8 cellular contexts compared by ENCODE assay signal in the genomic region with DNA sequence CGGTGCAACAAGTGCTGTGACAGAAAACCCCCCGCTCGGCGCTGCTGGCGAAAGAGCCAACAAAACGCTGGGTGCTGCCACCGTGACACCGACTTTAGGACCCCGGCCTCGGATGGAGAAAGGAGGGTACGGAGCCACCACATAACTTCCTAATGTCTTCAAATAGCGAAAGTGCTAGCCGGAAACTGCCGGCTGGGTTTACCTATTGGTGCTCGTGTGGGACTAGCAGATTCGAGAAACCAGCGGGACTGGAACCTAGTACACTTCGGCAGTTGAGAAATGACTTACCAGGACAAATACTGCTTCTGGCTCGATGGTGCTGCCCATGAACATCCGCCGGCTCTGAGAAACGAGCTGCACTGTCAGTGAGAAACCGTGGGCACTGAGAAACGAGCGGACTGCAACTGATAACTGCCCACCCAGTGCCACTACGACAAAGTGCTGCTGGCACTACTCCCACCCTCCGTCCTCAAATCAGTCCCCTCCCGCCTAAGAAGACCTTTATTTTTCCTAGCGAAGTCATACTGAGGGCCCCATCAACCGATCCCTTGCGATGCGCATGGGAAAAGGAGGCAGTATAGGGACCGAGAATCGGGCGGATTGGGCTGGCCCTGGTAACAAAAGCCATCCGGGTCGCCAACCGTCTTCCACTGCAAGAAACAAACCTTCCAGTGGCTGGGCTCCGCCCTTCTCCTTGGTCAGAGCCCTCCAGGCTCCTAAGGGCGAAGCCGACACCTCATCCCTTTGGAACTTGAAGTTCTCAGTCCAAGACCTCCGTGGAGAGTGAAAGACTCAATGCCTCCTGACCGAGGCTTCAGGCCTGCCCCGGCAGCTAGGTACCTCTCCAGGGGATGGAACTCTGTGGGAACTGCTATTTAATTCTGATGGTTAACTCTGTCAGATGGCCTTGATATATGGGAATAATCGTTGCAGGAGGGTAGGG. TPM values are rescaled to one million over a fixed set of nuclear protein-coding genes. Genes with fewer than 3 reads are reported as not detected.
DNase-seq lines count a peak whose midpoint lies in the region; ATAC-seq and FAIRE-seq lines count a peak whose summit lies in the region.

No MANE protein-coding gene starts in this region.

- H3K27ac ChIP-seq in KOPT-K1 (ENCODE audit: low read depth, low read length, poor library complexity, severe bottlenecking): peak overlapping the region; percentile 96

- ATAC-seq in GM21619 (IDR thresholded peaks at IDR 0.05; ENCODE audit: unreplicated experiment): peak; percentile 34
- ATAC-seq in natural killer cell treated with Interleukin-12 subunit alpha and Interleukin-12 subunit beta and Interleukin-15 and Interleukin-18, amount 100 ng/mL, for 72 hours: peak; percentile 75 to 81

- H3K4me3 Mint-ChIP-seq in activated T-helper 1 cell treated with anti-CD3 and anti-CD28 coated beads, Interleukin-12 subunit alpha, Interleukin-12 subunit beta, Interleukin-2, Interleukin-4 antibody, amounts not matched to agents 30 ng/mL and 10 ng/mL and 1 ng/mL, durations not matched to agents 14 hours and 24 hours and 36 hours: peak overlapping the region; percentile 99
- peak overlapping the region; percentile 96 for H3K4me3 Mint-ChIP-seq in natural killer cell treated with Interleukin-12 subunit alpha and Interleukin-12 subunit beta and Interleukin-15 and Interleukin-18, amount 100 ng/mL, for 72 hours

- H3K36me3 ChIP-seq in KOPT-K1 (ENCODE audit: insufficient read depth, low read length): peaks cover 26% of the 10 kb centered on the region

- peaks cover 20% of the 10 kb centered on the region for H3K36me3 Mint-ChIP-seq in activated T-helper 1 cell treated with anti-CD3 and anti-CD28 coated beads, Interleukin-12 subunit alpha, Interleukin-12 subunit beta, Interleukin-2, Interleukin-4 antibody, amounts not matched to agents 30 ng/mL and 10 ng/mL and 1 ng/mL, durations not matched to agents 14 hours and 24 hours and 36 hours (ENCODE audit: low read depth)
- H3K36me3 Mint-ChIP-seq in natural killer cell treated with Interleukin-12 subunit alpha and Interleukin-12 subunit beta and Interleukin-15 and Interleukin-18, amount 100 ng/mL, for 72 hours: peaks cover 10% of the 10 kb centered on the region

- DNase-seq in DMS153 (lab: John Stamatoyannopoulos, UW) (peak; percentile 85), RCC 7860 (ENCODE audit: low spot score) (peak; percentile 89), fibroblast of peridontal ligament (ENCODE audit: extremely low read depth) (peak; percentile 94)
- DNase-seq in activated T-helper 1 cell treated with anti-CD3 and anti-CD28 coated beads, Interleukin-12 subunit alpha, Interleukin-12 subunit beta, Interleukin-2, Interleukin-4 antibody, amounts not matched to agents 30 ng/mL and 10 ng/mL and 1 ng/mL, durations not matched to agents 14 hours and 24 hours and 36 hours (ENCODE audit: low spot score): peak; percentile 78
- peak; percentile 88 for DNase-seq in natural killer cell treated with Interleukin-12 subunit alpha and Interleukin-12 subunit beta and Interleukin-15 and Interleukin-18, amount 100 ng/mL, for 72 hours (ENCODE audit: low spot score)
- peak; percentile 83 for DNase-seq in stimulated activated naive CD4-positive, alpha-beta T cell treated with Interleukin-2 at 50 U/mL for 16 hours (lab: John Stamatoyannopoulos, UW)

- H3K9me3 ChIP-seq in KOPT-K1 (ENCODE audit: insufficient read depth, low read length, poor library complexity, severe bottlenecking): no peaks in the 10 kb centered on the region

- intact Hi-C loops in activated T-helper 1 cell treated with anti-CD3 and anti-CD28 coated beads, Interleukin-12 subunit alpha, Interleukin-12 subunit beta, Interleukin-2, Interleukin-4 antibody, amounts not matched to agents 30 ng/mL and 10 ng/mL and 1 ng/mL, durations not matched to agents 14 hours and 24 hours and 36 hours (cut with micrococcal nuclease): loop anchor here (1.0 to 10.0 kb wide), 11 partner anchors 7 to 1738 kb away; partner anchors contain the start of genes C5orf34, HMGCS1, MRPS30 and NIM1K

- H3K4me1 Mint-ChIP-seq in activated T-helper 1 cell treated with anti-CD3 and anti-CD28 coated beads, Interleukin-12 subunit alpha, Interleukin-12 subunit beta, Interleukin-2, Interleukin-4 antibody, amounts not matched to agents 30 ng/mL and 10 ng/mL and 1 ng/mL, durations not matched to agents 14 hours and 24 hours and 36 hours (ENCODE audit: low read depth): peaks cover 47% of the 10 kb centered on the region
- peaks cover 45% of the 10 kb centered on the region in 2 donors for H3K4me1 Mint-ChIP-seq in natural killer cell treated with Interleukin-12 subunit alpha and Interleukin-12 subunit beta and Interleukin-15 and Interleukin-18, amount 100 ng/mL, for 72 hours (ENCODE audit: low read depth in 2 of 2)

- peak overlapping the region; percentile 100 for H3K27ac Mint-ChIP-seq in activated T-helper 1 cell treated with anti-CD3 and anti-CD28 coated beads, Interleukin-12 subunit alpha, Interleukin-12 subunit beta, Interleukin-2, Interleukin-4 antibody, amounts not matched to agents 30 ng/mL and 10 ng/mL and 1 ng/mL, durations not matched to agents 14 hours and 24 hours and 36 hours
- H3K27ac Mint-ChIP-seq in natural killer cell treated with Interleukin-12 subunit alpha and Interleukin-12 subunit beta and Interleukin-15 and Interleukin-18, amount 100 ng/mL, for 72 hours: peak overlapping the region; percentile 93 to 95

- H3K27me3 Mint-ChIP-seq in activated T-helper 1 cell treated with anti-CD3 and anti-CD28 coated beads, Interleukin-12 subunit alpha, Interleukin-12 subunit beta, Interleukin-2, Interleukin-4 antibody, amounts not matched to agents 30 ng/mL and 10 ng/mL and 1 ng/mL, durations not matched to agents 14 hours and 24 hours and 36 hours (ENCODE audit: insufficient read depth): peaks cover 3% of the 10 kb centered on the region
- no peaks in the 10 kb centered on the region for H3K27me3 Mint-ChIP-seq in natural killer cell treated with Interleukin-12 subunit alpha and Interleukin-12 subunit beta and Interleukin-15 and Interleukin-18, amount 100 ng/mL, for 72 hours

- H3K9me3 Mint-ChIP-seq in activated T-helper 1 cell treated with anti-CD3 and anti-CD28 coated beads, Interleukin-12 subunit alpha, Interleukin-12 subunit beta, Interleukin-2, Interleukin-4 antibody, amounts not matched to agents 30 ng/mL and 10 ng/mL and 1 ng/mL, durations not matched to agents 14 hours and 24 hours and 36 hours: no peaks in the 10 kb centered on the region
- H3K9me3 Mint-ChIP-seq in natural killer cell treated with Interleukin-12 subunit alpha and Interleukin-12 subunit beta and Interleukin-15 and Interleukin-18, amount 100 ng/mL, for 72 hours: no peaks in the 10 kb centered on the region

- peak; percentile 20 for FAIRE-seq in RCC 7860 (lab: Jason Lieb, UNC)

RNA-seq across cellular contexts. Expression of gene ANXA2R, which starts 27.0 kb away (rescaled TPM):
- total RNA-seq in activated T-helper 1 cell treated with anti-CD3 and anti-CD28 coated beads, Interleukin-12 subunit alpha, Interleukin-12 subunit beta, Interleukin-2, Interleukin-4 antibody, amounts not matched to agents 30 ng/mL and 10 ng/mL and 1 ng/mL, durations not matched to agents 14 hours and 24 hours and 36 hours: 0.88 and 0.93 TPM in 2 replicates
- total RNA-seq in natural killer cell treated with Interleukin-12 subunit alpha and Interleukin-12 subunit beta and Interleukin-15 and Interleukin-18, amount 100 ng/mL, for 72 hours: 1 to 10 TPM; 4.8 to 6.9 TPM

RNA-seq across cellular contexts. Expression of gene ZNF131, which starts 53.6 kb away (rescaled TPM):
- total RNA-seq in activated T-helper 1 cell treated with anti-CD3 and anti-CD28 coated beads, Interleukin-12 subunit alpha, Interleukin-12 subunit beta, Interleukin-2, Interleukin-4 antibody, amounts not matched to agents 30 ng/mL and 10 ng/mL and 1 ng/mL, durations not matched to agents 14 hours and 24 hours and 36 hours: 38.3 and 40.2 TPM in 2 replicates
- total RNA-seq in natural killer cell treated with Interleukin-12 subunit alpha and Interleukin-12 subunit beta and Interleukin-15 and Interleukin-18, amount 100 ng/mL, for 72 hours: 10 to 100 TPM; 39.5 to 59.9 TPM

Comparison
In these comparisons a context has a peak if more than half of its experiments do, and no peak if none do; other contexts are left out.
1. Peak in every context shown above with its lines: DNase-seq, ATAC-seq and H3K27ac ChIP-seq.